In the genomic region with DNA sequence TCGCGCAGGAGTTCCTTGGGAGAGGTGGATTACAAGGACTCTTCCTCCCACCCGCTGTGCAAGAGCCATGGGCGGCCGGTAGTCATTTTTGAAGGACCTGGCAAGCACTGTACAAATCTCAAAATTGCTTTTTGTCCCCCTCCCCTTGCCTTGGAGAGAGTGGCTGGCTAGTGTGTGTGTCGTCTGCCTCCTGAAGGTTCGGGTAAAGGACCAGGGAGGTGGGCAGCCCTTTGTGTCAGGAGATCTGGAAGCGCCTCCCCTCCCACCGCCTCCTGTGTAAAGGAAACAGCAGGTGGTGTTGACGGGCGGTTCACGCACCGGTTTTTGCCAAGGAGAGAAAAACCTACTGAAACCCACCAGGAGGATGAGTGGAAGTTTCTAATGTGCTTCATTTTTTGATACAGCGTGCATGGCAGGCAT, we compare ENCODE assay signal across 1 cellular context.
TF ChIP-seq lines count a peak whose summit lies in the region.

No MANE protein-coding gene starts in this region.

TF ChIP-seq in K562, 482 proteins besides CTCF, POLR2A, EP300 and RAD21 (continued from another document):
- no peak for TF ChIP-seq E4F1 (CRISPR knock-in tag; IDR thresholded peaks at IDR 0.05; ENCODE audit: borderline replicate concordance)
